ENCODE assay signal across 19 cellular contexts in genomic region chr1:14055442-14056225, GRCh38.
DNase-seq lines count a peak whose midpoint lies in the region; ATAC-seq and TF ChIP-seq lines count a peak whose summit lies in the region.
"Had no signal": no experiment of that assay in that cellular context is flagged by ENCODE, and none has a peak within 500 bp of the region (broad histone marks: within the 10 kb centered on the region; RNA-seq: fewer than 3 reads in every experiment).

No MANE protein-coding gene starts in this region.

- H3K4me1 ChIP-seq in left lung (no peaks in the 10 kb centered on the region), uterus (no peaks in the 10 kb centered on the region)
- H3K4me1 ChIP-seq: tibial artery had no signal

- intact Hi-C loops in left lung (cut with DNase I) (no loop called here), natural killer cell (cut with micrococcal nuclease) (no loop called here), uterus (cut with DNase I; ENCODE audit: low total_unique reads) (no loop called here)

- H3K4me1 Mint-ChIP-seq in natural killer cell, result no peaks in the 10 kb centered on the region
- H3K4me1 Mint-ChIP-seq: activated CD4-positive, alpha-beta T cell treated with anti-CD3 and anti-CD28 coated beads for 36 hours had no signal

- TF ChIP-seq CTCF in choroid plexus epithelial cell (conservative IDR thresholded peaks at IDR 0.05; ENCODE audit: low read depth, low read length) (no peak), left lung (IDR thresholded peaks at IDR 0.05) (no peak), natural killer cell (IDR thresholded peaks at IDR 0.05) (no peak), uterus (IDR thresholded peaks at IDR 0.05) (no peak)

- H3K27ac ChIP-seq in left lung (no peak overlapping the region), uterus (no peak overlapping the region)
- H3K27ac ChIP-seq: tibial artery had no signal

- no peak overlapping the region for H3K4me3 ChIP-seq in choroid plexus epithelial cell (ENCODE audit: low read depth, low read length)
- no peak overlapping the region for H3K4me3 ChIP-seq in left lung
- H3K4me3 ChIP-seq in uterus, result no peak overlapping the region
- H3K4me3 ChIP-seq: tibial artery had no signal

- no peaks in the 10 kb centered on the region for H3K9me3 Mint-ChIP-seq in natural killer cell

- H3K4me3 Mint-ChIP-seq in natural killer cell, result no peak overlapping the region
- H3K4me3 Mint-ChIP-seq: activated CD4-positive, alpha-beta T cell treated with anti-CD3 and anti-CD28 coated beads for 36 hours; HFFc6 had no signal

- H3K27me3 ChIP-seq in left lung (no peaks in the 10 kb centered on the region), uterus (no peaks in the 10 kb centered on the region)
- H3K27me3 ChIP-seq: tibial artery had no signal

- peaks cover 9 to 21% of the 10 kb centered on the region in 2 donors for H3K27me3 Mint-ChIP-seq in natural killer cell (ENCODE audit: low read depth in 2 of 2)

- no peaks in the 10 kb centered on the region for H3K36me3 Mint-ChIP-seq in natural killer cell

- ATAC-seq in left lung (peak; percentile 62), natural killer cell (no peak)
- ATAC-seq: activated CD4-positive, alpha-beta T cell treated with anti-CD3 and anti-CD28 coated beads for 36 hours had no signal

- H3K27ac Mint-ChIP-seq in natural killer cell, result no peak overlapping the region
- H3K27ac Mint-ChIP-seq: activated CD4-positive, alpha-beta T cell treated with anti-CD3 and anti-CD28 coated beads for 36 hours; HFFc6 had no signal

- H3K9me3 ChIP-seq in left lung, result peaks cover 0 to 4% of the 10 kb centered on the region in 2 donors
- no peaks in the 10 kb centered on the region for H3K9me3 ChIP-seq in uterus

- H3K36me3 ChIP-seq in left lung (no peaks in the 10 kb centered on the region), uterus (no peaks in the 10 kb centered on the region)
- H3K36me3 ChIP-seq: tibial artery had no signal

- DNase-seq in A172 (ENCODE audit: low spot score) (peak; percentile 59), M059J (ENCODE audit: low read depth) (peak; percentile 80), choroid plexus epithelial cell (ENCODE audit: low read depth) (peak; percentile 44), left lung (no peak), iPS-NIHi11 (ENCODE audit: low spot score) (no peak), natural killer cell (no peak), SKM-1 treated with dmso at 0.1 percent for 144 hours (lab: John Stamatoyannopoulos, UW; ENCODE audit: unreplicated experiment) (no peak), uterus (no peak)
- DNase-seq: activated CD4-positive, alpha-beta T cell treated with anti-CD3 and anti-CD28 coated beads for 36 hours; activated gamma-delta T cell; aorta; HFFc6; left cardiac atrium; NCI-H1417 treated with DMSO at 0.1 percent for 48 hours; NCI-H2227 treated with DMSO at 0.1 percent for 48 hours; SIG-M5; stimulated activated CD4-positive, alpha-beta T cell treated with anti-CD3 and anti-CD28 coated beads, Interleukin-4, amount 100 ng/mL, for 1 hour; stimulated activated CD8-positive, alpha-beta memory T cell treated with anti-CD3 and anti-CD28 coated beads, Interleukin-4, amount 100 ng/mL, for 48 hours; tibial artery had no signal

- TF ChIP-seq POLR2A in uterus (IDR thresholded peaks at IDR 0.05), result no peak

Comparison
In these comparisons a context has a peak if more than half of its experiments do, and no peak if none do; other contexts are left out.
1. DNase-seq: peak in A172 (single experiment), M059J (single experiment) and choroid plexus epithelial cell (single experiment); none in left lung (0 of 2), iPS-NIHi11 (single experiment), natural killer cell (single experiment), SKM-1 treated with dmso at 0.1 percent for 144 hours (single experiment) and uterus (0 of 2).